Comparison of ENCODE assay signal across 21 cellular contexts in the genomic region with DNA sequence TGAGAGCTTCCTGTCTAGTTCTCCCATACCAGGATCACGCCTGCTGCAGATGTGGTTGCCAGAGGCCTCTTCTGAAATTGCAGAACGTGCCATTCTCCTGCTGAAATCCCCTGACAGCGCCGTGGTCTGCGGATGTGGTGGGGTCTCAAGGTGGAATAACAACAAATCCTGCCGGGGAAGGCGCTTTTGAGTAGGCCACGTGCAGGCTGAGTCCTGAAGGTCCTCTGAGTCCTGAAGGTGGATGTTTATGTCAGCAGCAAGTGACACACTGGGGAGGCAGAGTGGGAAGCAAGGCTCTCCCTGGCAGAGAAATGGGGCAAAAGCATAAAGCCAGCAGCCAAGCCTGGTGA.
"Had no signal": no experiment of that assay in that cellular context is flagged by ENCODE, and none has a peak within 500 bp of the region (broad histone marks: within the 10 kb centered on the region; RNA-seq: fewer than 3 reads in every experiment).

No MANE protein-coding gene starts in this region.

- H3K4me1 ChIP-seq: right atrium auricular region, right lobe of liver, suprapubic skin, tibial artery, upper lobe of right lung had no signal

- H3K27me3 ChIP-seq: hepatocyte, ovary, right atrium auricular region, right lobe of liver, suprapubic skin, upper lobe of right lung had no signal

- H3K4me3 ChIP-seq: heart right ventricle, hepatocyte, left ventricle myocardium inferior, lung, mucosa of descending colon, ovary, right atrium auricular region, right lobe of liver, smooth muscle cell, suprapubic skin, thoracic aorta, tibial artery, upper lobe of right lung had no signal

- H3K9me3 ChIP-seq: heart right ventricle, left ventricle myocardium inferior, mucosa of descending colon, ovary, right atrium auricular region, right lobe of liver, suprapubic skin, thoracic aorta, tibial artery, upper lobe of right lung had no signal

- H3K4me2 ChIP-seq: hepatocyte, smooth muscle cell had no signal

- H3K36me3 ChIP-seq: heart right ventricle, left ventricle myocardium inferior, ovary, right atrium auricular region, right lobe of liver, suprapubic skin, thoracic aorta, tibial artery, upper lobe of right lung had no signal

- DNase-seq: heart right ventricle; islet precursor cell; left ventricle myocardium inferior; mesendoderm; midbrain; mucosa of descending colon; naive thymus-derived CD4-positive, alpha-beta T cell; ovary; right lobe of liver; stimulated activated CD4-positive, alpha-beta T cell treated with anti-CD3 and anti-CD28 coated beads, Interleukin-2, amount 100 ng/mL, for 24 hours; stimulated activated CD4-positive, alpha-beta T cell treated with anti-CD3 and anti-CD28 coated beads, Interleukin-4, amount 100 ng/mL, for 1 hour; stimulated activated naive CD4-positive, alpha-beta T cell; tibial artery; trophoblast cell; upper lobe of right lung had no signal

- H2AFZ ChIP-seq: hepatocyte had no signal

- H3K27ac ChIP-seq: heart right ventricle, hepatocyte, left ventricle myocardium inferior, ovary, right atrium auricular region, right lobe of liver, suprapubic skin, thoracic aorta, tibial artery, upper lobe of right lung had no signal

- ATAC-seq: mucosa of descending colon; naive thymus-derived CD4-positive, alpha-beta T cell; right lobe of liver had no signal
